In the genomic region with DNA sequence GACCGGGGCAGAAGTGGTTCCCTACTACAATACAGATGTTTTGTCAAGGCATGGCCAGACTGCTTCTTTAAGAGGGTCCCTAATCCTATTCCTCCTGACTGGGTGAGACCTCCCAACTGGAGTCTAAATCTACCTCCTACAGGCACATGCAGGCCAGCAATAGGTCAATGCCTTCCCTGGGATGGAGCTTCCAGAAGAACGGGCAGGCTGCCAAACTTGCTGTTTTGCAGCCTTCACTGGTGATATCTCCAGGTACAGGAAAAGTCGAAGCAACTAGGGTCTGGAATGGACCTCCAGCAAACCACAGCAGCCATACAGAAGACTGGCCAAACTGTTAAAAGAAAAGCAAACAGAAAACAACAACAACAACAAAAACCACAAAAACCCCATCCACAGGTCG, we compare ENCODE assay signal across 25 cellular contexts.
"Had no signal": no experiment of that assay in that cellular context is flagged by ENCODE, and none has a peak within 500 bp of the region (broad histone marks: within the 10 kb centered on the region; RNA-seq: fewer than 3 reads in every experiment).

No MANE protein-coding gene starts in this region.

- H3K27me3 Mint-ChIP-seq: progenitor cell of endocrine pancreas; stimulated activated naive B cell treated with anti-CD40 and anti-IgM and Interleukin-4, amounts not matched to agents 10 μg/mL and 1 μg/mL and 100 μg/mL, for 72 hours; stimulated activated naive CD8-positive, alpha-beta T cell treated with anti-CD3 and anti-CD28 coated beads, Interleukin-15, Interleukin-2, amounts not matched to agents 100 ng/mL and 50 ng/mL, for 24 hours had no signal

- H3K4me1 ChIP-seq: neural progenitor cell, parathyroid adenoma, psoas muscle, right lobe of liver, sigmoid colon, stomach, thyroid gland, tibial nerve, upper lobe of left lung, vagina had no signal

- H3K4me3 Mint-ChIP-seq: nephron; neural progenitor cell; stimulated activated effector memory CD8-positive, alpha-beta T cell treated with anti-CD3 and anti-CD28 coated beads, Interleukin-12 subunit alpha, Interleukin-12 subunit beta, amount 100 ng/mL, for 72 hours; stimulated activated naive B cell treated with anti-CD40 and anti-IgM and Interleukin-4, amounts not matched to agents 10 μg/mL and 1 μg/mL and 100 μg/mL, for 72 hours; stimulated activated naive CD8-positive, alpha-beta T cell treated with anti-CD3 and anti-CD28 coated beads, Interleukin-15, Interleukin-2, amounts not matched to agents 100 ng/mL and 50 ng/mL, for 24 hours had no signal

- DNase-seq: occipital lobe; psoas muscle; right cardiac atrium; right lobe of liver; sigmoid colon; small intestine; stimulated activated CD4-positive, alpha-beta T cell treated with anti-CD3 and anti-CD28 coated beads, Interleukin-15, amount 100 ng/mL, for 24 hours; stimulated activated CD4-positive, alpha-beta T cell treated with anti-CD3 and anti-CD28 coated beads, Interleukin-2, amount 100 ng/mL, for 24 hours; stimulated activated CD4-positive, alpha-beta T cell treated with anti-CD3 and anti-CD28 coated beads, Interleukin-2, amount 100 ng/mL, for 48 hours; stimulated activated CD4-positive, alpha-beta T cell treated with anti-CD3 and anti-CD28 coated beads, Interleukin-4, amount 100 ng/mL, for 24 hours; stimulated activated naive B cell treated with anti-CD40 and anti-IgM and Interleukin-4, amounts not matched to agents 10 μg/mL and 1 μg/mL and 100 μg/mL, for 72 hours; stimulated activated naive CD4-positive, alpha-beta T cell treated with Interleukin-2 at 50 U/mL for 16 hours; stomach; thyroid gland; upper lobe of left lung had no signal

- H3K4me2 ChIP-seq: neural progenitor cell had no signal

- H3K79me2 ChIP-seq: parathyroid adenoma had no signal

- H3K36me3 ChIP-seq: neural progenitor cell, ovary, right lobe of liver, sigmoid colon, stomach, thoracic aorta, thyroid gland, tibial nerve, upper lobe of left lung, vagina had no signal

- H3K27me3 ChIP-seq: neural progenitor cell, ovary, right lobe of liver, sigmoid colon, stomach, thyroid gland, upper lobe of left lung, vagina had no signal

- ATAC-seq: psoas muscle; right cardiac atrium; right lobe of liver; stimulated activated effector memory CD8-positive, alpha-beta T cell treated with anti-CD3 and anti-CD28 coated beads, Interleukin-12 subunit alpha, Interleukin-12 subunit beta, amount 100 ng/mL, for 72 hours; stimulated activated naive B cell treated with anti-CD40 and anti-IgM and Interleukin-4, amounts not matched to agents 10 μg/mL and 1 μg/mL and 100 μg/mL, for 72 hours had no signal

- H3K27ac ChIP-seq: neural progenitor cell, ovary, parathyroid adenoma, psoas muscle, right lobe of liver, sigmoid colon, stomach, thoracic aorta, thyroid gland, tibial nerve, upper lobe of left lung, vagina had no signal

- H3K36me3 Mint-ChIP-seq: neural progenitor cell; stimulated activated effector memory CD8-positive, alpha-beta T cell treated with anti-CD3 and anti-CD28 coated beads, Interleukin-12 subunit alpha, Interleukin-12 subunit beta, amount 100 ng/mL, for 72 hours; stimulated activated naive B cell treated with anti-CD40 and anti-IgM and Interleukin-4, amounts not matched to agents 10 μg/mL and 1 μg/mL and 100 μg/mL, for 72 hours had no signal

- H3K4me3 ChIP-seq: neural progenitor cell, ovary, psoas muscle, right lobe of liver, sigmoid colon, stomach, thoracic aorta, thyroid gland, tibial nerve, upper lobe of left lung, vagina had no signal

- H3K9me3 ChIP-seq: ovary, right lobe of liver, sigmoid colon, thoracic aorta, thyroid gland, tibial nerve, upper lobe of left lung, vagina had no signal

- H2AFZ ChIP-seq: neural progenitor cell, parathyroid adenoma had no signal

- H3K27ac Mint-ChIP-seq: nephron; neural progenitor cell; progenitor cell of endocrine pancreas; stimulated activated effector memory CD8-positive, alpha-beta T cell treated with anti-CD3 and anti-CD28 coated beads, Interleukin-12 subunit alpha, Interleukin-12 subunit beta, amount 100 ng/mL, for 72 hours; stimulated activated naive B cell treated with anti-CD40 and anti-IgM and Interleukin-4, amounts not matched to agents 10 μg/mL and 1 μg/mL and 100 μg/mL, for 72 hours; stimulated activated naive CD8-positive, alpha-beta T cell treated with anti-CD3 and anti-CD28 coated beads, Interleukin-15, Interleukin-2, amounts not matched to agents 100 ng/mL and 50 ng/mL, for 24 hours had no signal

- H3K4me1 Mint-ChIP-seq: neural progenitor cell; stimulated activated effector memory CD8-positive, alpha-beta T cell treated with anti-CD3 and anti-CD28 coated beads, Interleukin-12 subunit alpha, Interleukin-12 subunit beta, amount 100 ng/mL, for 72 hours; stimulated activated naive B cell treated with anti-CD40 and anti-IgM and Interleukin-4, amounts not matched to agents 10 μg/mL and 1 μg/mL and 100 μg/mL, for 72 hours had no signal

- H3K9me3 Mint-ChIP-seq: neural progenitor cell; stimulated activated naive B cell treated with anti-CD40 and anti-IgM and Interleukin-4, amounts not matched to agents 10 μg/mL and 1 μg/mL and 100 μg/mL, for 72 hours; stimulated activated naive CD8-positive, alpha-beta T cell treated with anti-CD3 and anti-CD28 coated beads, Interleukin-15, Interleukin-2, amounts not matched to agents 100 ng/mL and 50 ng/mL, for 24 hours had no signal
